ENCODE assay signal across 7 cellular contexts in the genomic region with DNA sequence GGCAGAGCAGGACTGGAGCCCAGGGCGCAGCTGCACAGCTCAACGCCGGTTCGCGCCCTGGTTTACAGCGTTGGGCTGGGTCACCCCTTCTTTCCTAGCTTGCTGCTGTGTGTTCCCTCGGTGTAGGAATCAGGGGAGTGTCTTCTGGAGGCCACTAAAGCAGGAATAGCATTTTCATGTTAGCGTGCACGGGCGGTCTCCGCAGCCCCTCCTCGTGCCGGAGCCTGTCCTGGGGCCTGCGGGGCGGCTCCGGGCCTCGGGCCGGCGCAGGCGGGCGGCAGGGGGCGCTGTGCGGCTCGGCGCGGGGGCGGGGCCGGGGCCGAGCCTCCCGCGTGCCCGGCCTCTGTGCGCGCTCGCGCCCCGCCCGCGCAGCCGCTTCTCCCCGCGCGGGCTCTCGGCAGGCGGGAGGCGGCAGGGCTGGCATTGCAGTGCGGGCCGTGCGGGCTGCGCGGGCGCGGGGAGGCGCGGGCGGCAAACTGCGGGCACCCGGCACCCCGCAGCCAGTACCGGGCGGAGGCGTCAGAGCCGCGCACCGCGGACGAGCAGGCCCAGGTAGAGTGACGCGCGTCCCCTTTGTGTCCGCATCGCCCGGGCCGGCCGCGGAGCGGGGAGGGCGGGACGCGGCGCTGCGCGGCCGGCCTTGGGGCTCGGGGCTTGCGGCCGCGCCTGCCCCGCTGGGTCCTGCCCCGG.
DNase-seq lines count a peak whose midpoint lies in the region; ATAC-seq and TF ChIP-seq lines count a peak whose summit lies in the region.

A gene with protein sequence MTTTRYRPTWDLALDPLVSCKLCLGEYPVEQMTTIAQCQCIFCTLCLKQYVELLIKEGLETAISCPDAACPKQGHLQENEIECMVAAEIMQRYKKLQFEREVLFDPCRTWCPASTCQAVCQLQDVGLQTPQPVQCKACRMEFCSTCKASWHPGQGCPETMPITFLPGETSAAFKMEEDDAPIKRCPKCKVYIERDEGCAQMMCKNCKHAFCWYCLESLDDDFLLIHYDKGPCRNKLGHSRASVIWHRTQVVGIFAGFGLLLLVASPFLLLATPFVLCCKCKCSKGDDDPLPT (plus strand): TSS at position 342 of the 690 bp plus-strand sequence. CDS start 79,515 bp downstream, outside the sequence.

- ATAC-seq in GM18505 (IDR thresholded peaks at IDR 0.05; ENCODE audit: unreplicated experiment) (peak; percentile 87), HG02763 (IDR thresholded peaks at IDR 0.05; ENCODE audit: unreplicated experiment) (peak; percentile 83)

- DNase-seq in NCI-H146 treated with DMSO at 0.1 percent for 48 hours (lab: John Stamatoyannopoulos, UW; ENCODE audit: unreplicated experiment): peak; percentile 27
- DNase-seq in activated CD4-positive, alpha-beta T cell treated with anti-CD3 and anti-CD28 coated beads for 24 hours (ENCODE audit: low read depth in 2 of 2): peak; percentile 63 to 68
- peak; percentile 54 for DNase-seq in choroid plexus epithelial cell (ENCODE audit: low read depth)
- peak; percentile 86 for DNase-seq in left kidney (ENCODE audit: low read depth, low spot score)
- peak; percentile 72 for DNase-seq in stimulated activated CD4-positive, alpha-beta T cell treated with anti-CD3 and anti-CD28 coated beads, Interleukin-4, amount 100 ng/mL, for 24 hours

- H3K4me3 ChIP-seq in choroid plexus epithelial cell (ENCODE audit: low read depth, low read length): peak within 1 kb of the TSS; percentile 66

- no peak for TF ChIP-seq POLR2A in GM18505 (IDR thresholded peaks at IDR 0.05; ENCODE audit: borderline replicate concordance, extremely low read depth, insufficient read depth, insufficient read length)

- TF ChIP-seq CTCF in choroid plexus epithelial cell (conservative IDR thresholded peaks at IDR 0.05; ENCODE audit: low read depth, low read length): peak; percentile 29

Comparison
In these comparisons a context has a peak if more than half of its experiments do, and no peak if none do; other contexts are left out.
1. Peak in every context shown above with its lines: DNase-seq, ATAC-seq and H3K4me3 ChIP-seq.
2. DNase-seq: peak in every context shown above with its lines; median percentile 86 in left kidney; 72 in stimulated activated CD4-positive, alpha-beta T cell treated with anti-CD3 and anti-CD28 coated beads, Interleukin-4, amount 100 ng/mL, for 24 hours; 66 in activated CD4-positive, alpha-beta T cell treated with anti-CD3 and anti-CD28 coated beads for 24 hours; 54 in choroid plexus epithelial cell; 27 in NCI-H146 treated with DMSO at 0.1 percent for 48 hours.